In the genomic region with DNA sequence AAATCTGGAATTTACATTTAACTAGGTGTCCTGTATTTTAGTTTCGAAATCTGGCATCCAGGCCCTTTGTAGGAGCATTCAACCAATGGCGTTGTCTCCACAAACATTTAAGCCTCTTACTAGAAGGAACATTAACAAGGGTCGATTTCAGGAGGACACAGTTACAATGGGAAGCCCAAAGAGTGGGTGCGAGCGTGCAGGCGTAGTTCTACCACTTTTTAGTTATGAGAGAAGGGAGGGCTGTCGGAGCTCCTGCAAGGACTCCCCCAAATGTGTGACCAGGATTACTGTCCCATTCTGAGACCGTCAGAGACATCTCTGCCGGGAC, we compare ENCODE assay signal across 8 cellular contexts. TPM values are rescaled to one million over a fixed set of nuclear protein-coding genes. Genes with fewer than 3 reads are reported as not detected.
DNase-seq lines count a peak whose midpoint lies in the region; ATAC-seq and TF ChIP-seq lines count a peak whose summit lies in the region.

No MANE protein-coding gene starts in this region.

- DNase-seq in AG04449 (ENCODE audit: low read depth, low spot score) (no peak), foreskin fibroblast (no peak), prostate gland (ENCODE audit: low spot score) (no peak), D341Med (ENCODE audit: low spot score) (no peak)
- no peak for DNase-seq in stimulated activated CD4-positive, alpha-beta T cell treated with anti-CD3 and anti-CD28 coated beads, Interleukin-12 subunit alpha, Interleukin-12 subunit beta, amount 100 ng/mL, for 4 hours

- CTCF ChIA-PET in AG04449 (lab: Yijun Ruan, JAX): interaction anchor here (0.8 to 6.3 kb wide), 13 partner anchors 9 to 265 kb away, joined by 3 to 43 read pairs (median 4); partner anchors contain the start of gene DAD1

- no peaks in the 10 kb centered on the region for H3K36me3 ChIP-seq in prostate gland

- WGBS in prostate gland: 9% methylated on average over 9 of the region's 9 CpGs

- peak overlapping the region; percentile 91 to 95 for H3K27ac ChIP-seq in prostate gland

- no peaks in the 10 kb centered on the region for H3K9me3 ChIP-seq in prostate gland

- ATAC-seq in GM21723 (IDR thresholded peaks at IDR 0.05; ENCODE audit: unreplicated experiment) (peak; percentile 34), SK-N-SH treated with all-trans-retinoic acid at 6 μM for 48 hours (peak; percentile 13), HG03571 (IDR thresholded peaks at IDR 0.05; ENCODE audit: unreplicated experiment) (no peak)

- POLR2A ChIA-PET in AG04449 (lab: Yijun Ruan, JAX): interaction anchor here (0.5 to 1.4 kb wide), 3 partner anchors 8 to 56 kb away, joined by 3 to 6 read pairs (median 3); partner anchors contain the start of gene DAD1

- H3K4me3 ChIP-seq in AG04449 (ENCODE audit: low read depth, low read length) (peak overlapping the region; percentile 92), foreskin fibroblast (ENCODE audit: low read depth in 1 of 2, low read length in 2 of 2) (peak overlapping the region; percentile 83 to 96), prostate gland (peak overlapping the region; percentile 70 to 72)

- no peaks in the 10 kb centered on the region for H3K27me3 ChIP-seq in prostate gland (replicated peaks; ENCODE audit: insufficient read depth)

- intact Hi-C loops in prostate gland (cut with DNase I): loop anchor here (10.0 kb wide), 1 partner anchor 167 kb away; the partner anchor contains the start of gene OXA1L

- no peak for TF ChIP-seq POLR2A in prostate gland (IDR thresholded peaks at IDR 0.05)

- TF ChIP-seq CTCF in AG04449 (IDR thresholded peaks at IDR 0.05; ENCODE audit: insufficient read depth, low read length, missing control alignments) (no peak), foreskin fibroblast (IDR thresholded peaks at IDR 0.05; ENCODE audit: low read depth, low read length) (no peak), prostate gland (IDR thresholded peaks at IDR 0.05) (no peak)

- H3K4me1 ChIP-seq in prostate gland (replicated peaks): no peaks in the 10 kb centered on the region

TF ChIP-seq in SK-N-SH treated with all-trans-retinoic acid at 6 μM for 48 hours, 23 proteins besides CTCF, POLR2A, EP300 and RAD21:
- TF ChIP-seq PATZ1 (CRISPR knock-in tag; IDR thresholded peaks at IDR 0.05; ENCODE audit: borderline replicate concordance) (no peak), ZNF70 (CRISPR knock-in tag; IDR thresholded peaks at IDR 0.05) (peak; percentile 94)

RNA-seq across cellular contexts. Expression of gene ABHD4, which starts 0.4 kb away (rescaled TPM):
- 100 to 1,000 TPM in 1 of 2 donors, 10 to 100 TPM in 1; 25.9 to 116 TPM for total RNA-seq in prostate gland

RNA-seq across cellular contexts. Expression of gene DAD1, which starts 8.7 kb away (rescaled TPM):
- total RNA-seq in prostate gland: 100 to 1,000 TPM; 231 to 289 TPM

RNA-seq across cellular contexts. Expression of gene OR6J1, which starts 46.4 kb away (rescaled TPM):
- total RNA-seq in prostate gland: not detected
